In genomic region chr2:8107979-8108378, GRCh38 we compare ENCODE assay signal across 29 cellular contexts.
A peak's percentile ranks its signal among the peaks of the same experiment; 100 is the strongest.
DNase-seq lines count a peak whose midpoint lies in the region; ATAC-seq, FAIRE-seq and TF ChIP-seq lines count a peak whose summit lies in the region.
"Had no signal": no experiment of that assay in that cellular context is flagged by ENCODE, and none has a peak within 500 bp of the region (broad histone marks: within the 10 kb centered on the region; RNA-seq: fewer than 3 reads in every experiment).

No MANE protein-coding gene starts in this region.

- TF ChIP-seq CTCF in natural killer cell (IDR thresholded peaks at IDR 0.05): no peak
- TF ChIP-seq CTCF in HepG2 (CRISPR knock-in tag; IDR thresholded peaks at IDR 0.05): peak; percentile 44

- no peak for FAIRE-seq in HepG2 (lab: Jason Lieb, UNC)
- FAIRE-seq: frontal cortex had no signal

- CTCF ChIA-PET in HepG2 (lab: Yijun Ruan, JAX; ENCODE audit: low intra/inter-chr PET ratio, low total read pairs): no interaction called here

- H3K27me3 ChIP-seq in HepG2 (ENCODE audit: control insufficient read depth in 1 of 2, insufficient read depth in 2 of 2, low read length in 2 of 2): no peaks in the 10 kb centered on the region
- H3K27me3 ChIP-seq: heart right ventricle, SJSA1 had no signal

- H3K4me1 Mint-ChIP-seq in natural killer cell: peaks cover 17 to 19% of the 10 kb centered on the region in 2 donors
- peaks cover 16 to 25% of the 10 kb centered on the region in 2 donors for H3K4me1 Mint-ChIP-seq in natural killer cell treated with Interleukin-12 subunit alpha and Interleukin-12 subunit beta and Interleukin-15 and Interleukin-18, amount 100 ng/mL, for 72 hours (ENCODE audit: low read depth in 2 of 2)
- H3K4me1 Mint-ChIP-seq: CD4-positive, CD25-positive, alpha-beta regulatory T cell; IgD-negative memory B cell had no signal

- DNase-seq in natural killer cell (no peak), RPMI8226 (peak; percentile 37), HepG2 (ENCODE audit: low spot score) (no peak), Right ventricle myocardium inferior (ENCODE audit: missing footprints) (no peak), NCI-H526 treated with DMSO at 0.1 percent for 48 hours (lab: John Stamatoyannopoulos, UW) (no peak)
- no peak for DNase-seq in natural killer cell treated with Interleukin-12 subunit alpha and Interleukin-12 subunit beta and Interleukin-15 and Interleukin-18, amount 100 ng/mL, for 72 hours (ENCODE audit: low spot score)
- DNase-seq: activated CD4-positive, alpha-beta T cell treated with anti-CD3 and anti-CD28 coated beads for 48 hours; activated CD8-positive, alpha-beta memory T cell treated with anti-CD3 and anti-CD28 coated beads for 24 hours; activated T-cell treated with anti-CD3 and anti-CD28 coated beads for 4 hours; amygdala; Calu3; heart right ventricle; naive thymus-derived CD8-positive, alpha-beta T cell; NCI-H1092 treated with DMSO at 0.1 percent for 48 hours; NCI-H187 treated with DMSO at 0.1 percent for 48 hours; NCI-H2227 treated with DMSO at 0.1 percent for 48 hours; NCI-H748 treated with DMSO at 0.1 percent for 48 hours; stimulated activated CD4-positive, alpha-beta T cell treated with anti-CD3 and anti-CD28 coated beads, Interleukin-15, amount 100 ng/mL, for 24 hours; stimulated activated CD4-positive, alpha-beta T cell treated with anti-CD3 and anti-CD28 coated beads, Interleukin-4, amount 100 ng/mL, for 4 hours; trophoblast cell had no signal

- in situ Hi-C loops in HepG2 (cut with HindIII; ENCODE audit: extremely low pct_ligation_motif_present, low pct_unique_long_range_greater_than_20kb): loop anchor here (5.0 kb wide), 1 partner anchor 569 kb away; no protein-coding TSS in a partner anchor

- ATAC-seq in natural killer cell: peak in 2 of 3 donors; percentile 34 to 54
- no peak for ATAC-seq in natural killer cell treated with Interleukin-12 subunit alpha and Interleukin-12 subunit beta and Interleukin-15 and Interleukin-18, amount 100 ng/mL, for 72 hours
- ATAC-seq in HepG2: peak; percentile 40
- no peak for ATAC-seq in GM18511 (IDR thresholded peaks at IDR 0.05; ENCODE audit: unreplicated experiment)
- ATAC-seq in Right ventricle myocardium inferior: no peak
- ATAC-seq in GM18505 (IDR thresholded peaks at IDR 0.05; ENCODE audit: unreplicated experiment): no peak
- ATAC-seq: heart right ventricle; naive thymus-derived CD8-positive, alpha-beta T cell had no signal

- H3K27me3 Mint-ChIP-seq in natural killer cell (ENCODE audit: low read depth in 2 of 2): no peaks in the 10 kb centered on the region
- no peaks in the 10 kb centered on the region for H3K27me3 Mint-ChIP-seq in natural killer cell treated with Interleukin-12 subunit alpha and Interleukin-12 subunit beta and Interleukin-15 and Interleukin-18, amount 100 ng/mL, for 72 hours
- H3K27me3 Mint-ChIP-seq: activated naive CD4-positive, alpha-beta T cell treated with anti-CD3 and anti-CD28 coated beads, Interleukin-2, amount 50 U/mL, for 24 hours had no signal

- no peaks in the 10 kb centered on the region for H3K9me3 Mint-ChIP-seq in natural killer cell
- H3K9me3 Mint-ChIP-seq in natural killer cell treated with Interleukin-12 subunit alpha and Interleukin-12 subunit beta and Interleukin-15 and Interleukin-18, amount 100 ng/mL, for 72 hours: no peaks in the 10 kb centered on the region
- H3K9me3 Mint-ChIP-seq: activated naive CD4-positive, alpha-beta T cell treated with anti-CD3 and anti-CD28 coated beads, Interleukin-2, amount 50 U/mL, for 24 hours; CD4-positive, CD25-positive, alpha-beta regulatory T cell; IgD-negative memory B cell had no signal

- no peak overlapping the region for H2AFZ ChIP-seq in HepG2 (ENCODE audit: low read length)

- intact Hi-C loops in natural killer cell (cut with micrococcal nuclease): no loop called here
- intact Hi-C loops in HepG2 (cut with micrococcal nuclease; ENCODE audit: unreplicated experiment): no loop called here
- intact Hi-C loops in Right ventricle myocardium inferior (cut with DNase I): no loop called here

- H3K4me2 ChIP-seq in HepG2 (ENCODE audit: low read depth, low read length): no peak overlapping the region

- H3K27ac ChIP-seq in HepG2 (ENCODE audit: extremely low read length, insufficient read depth, low read length): no peak overlapping the region
- H3K27ac ChIP-seq: heart right ventricle, SJSA1 had no signal

- no peak for TF ChIP-seq RAD21 in HepG2 (CRISPR knock-in tag; IDR thresholded peaks at IDR 0.05)

- peak overlapping the region; percentile 52 for H3K4me3 Mint-ChIP-seq in natural killer cell
- H3K4me3 Mint-ChIP-seq in natural killer cell treated with Interleukin-12 subunit alpha and Interleukin-12 subunit beta and Interleukin-15 and Interleukin-18, amount 100 ng/mL, for 72 hours: no peak overlapping the region
- H3K4me3 Mint-ChIP-seq: activated naive CD4-positive, alpha-beta T cell treated with anti-CD3 and anti-CD28 coated beads, Interleukin-2, amount 50 U/mL, for 24 hours; CD4-positive, CD25-positive, alpha-beta regulatory T cell; IgD-negative memory B cell; naive thymus-derived CD8-positive, alpha-beta T cell had no signal

- H3K27ac Mint-ChIP-seq in natural killer cell: peak overlapping the region; percentile 34 to 39
- H3K27ac Mint-ChIP-seq in natural killer cell treated with Interleukin-12 subunit alpha and Interleukin-12 subunit beta and Interleukin-15 and Interleukin-18, amount 100 ng/mL, for 72 hours: peak overlapping the region in 1 of 2 donors; percentile 77
- H3K27ac Mint-ChIP-seq: activated naive CD4-positive, alpha-beta T cell treated with anti-CD3 and anti-CD28 coated beads, Interleukin-2, amount 50 U/mL, for 24 hours; activated T-helper 2 cell treated with anti-CD3 and anti-CD28 coated beads, Interferon-gamma antibody, Interleukin-2, Interleukin-4, amounts not matched to agents 10 μg/mL and 5 μg/mL and 100 μg/mL, durations not matched to agents 14 hours and 24 hours and 36 hours; CD4-positive, CD25-positive, alpha-beta regulatory T cell; IgD-negative memory B cell; naive thymus-derived CD8-positive, alpha-beta T cell had no signal

- no TSS peak for BruUV-seq in HepG2 (replicated peaks; lab: Mats Ljungman, UMichigan)

- POLR2A ChIA-PET in HepG2 (lab: Yijun Ruan, JAX): interaction anchor here (0.8 to 1.3 kb wide), 2 partner anchors 11 to 17 kb away, joined by 4 to 5 read pairs; no protein-coding TSS in a partner anchor

- no peaks in the 10 kb centered on the region for H3K79me2 ChIP-seq in HepG2 (ENCODE audit: insufficient read depth, low read length)

- peaks cover 9% of the 10 kb centered on the region; the same call in 1 of the 2 replicates for H3K9me3 ChIP-seq in HepG2 (ENCODE audit: low read length)
- H3K9me3 ChIP-seq: SJSA1 had no signal

- WGBS in HepG2 (ENCODE audit: low lambda C conversion rate): 93% methylated on average over 1 of the region's 1 CpG

- peaks cover 47% of the 10 kb centered on the region for H3K4me1 ChIP-seq in HepG2 (ENCODE audit: insufficient read depth, low read length)
- H3K4me1 ChIP-seq: SJSA1 had no signal

- TF ChIP-seq EP300 in HepG2 (IDR thresholded peaks at IDR 0.05; ENCODE audit: low read depth in 2 of 2, low read length in 2 of 2): no peak
- no peak for TF ChIP-seq EP300 in HepG2 (CRISPR knock-in tag; IDR thresholded peaks at IDR 0.05; ENCODE audit: borderline replicate concordance)

- H3K9ac ChIP-seq in HepG2 (ENCODE audit: insufficient read depth, low read depth, low read length): no peak overlapping the region

- TF ChIP-seq POLR2A in HepG2 (IDR thresholded peaks at IDR 0.05; ENCODE audit: insufficient read depth in 1 of 2, low read depth in 2 of 2, low read length in 2 of 2): no peak
- no peak for TF ChIP-seq POLR2A in GM18505 (IDR thresholded peaks at IDR 0.05; ENCODE audit: borderline replicate concordance, extremely low read depth, insufficient read depth, insufficient read length)

- no peaks in the 10 kb centered on the region for H4K20me1 ChIP-seq in HepG2 (ENCODE audit: insufficient read depth, low read length)

- peaks cover 9% of the 10 kb centered on the region for H3K36me3 Mint-ChIP-seq in natural killer cell
- H3K36me3 Mint-ChIP-seq in natural killer cell treated with Interleukin-12 subunit alpha and Interleukin-12 subunit beta and Interleukin-15 and Interleukin-18, amount 100 ng/mL, for 72 hours: no peaks in the 10 kb centered on the region
- H3K36me3 Mint-ChIP-seq: activated naive CD4-positive, alpha-beta T cell treated with anti-CD3 and anti-CD28 coated beads, Interleukin-2, amount 50 U/mL, for 24 hours; CD4-positive, CD25-positive, alpha-beta regulatory T cell; naive thymus-derived CD8-positive, alpha-beta T cell had no signal

- H3K36me3 ChIP-seq in HepG2 (replicated peaks in 1 of 2; ENCODE audit: control insufficient read depth in 1 of 2, insufficient read depth in 2 of 2, low read length in 2 of 2): no peaks in the 10 kb centered on the region
- H3K36me3 ChIP-seq: heart right ventricle, SJSA1 had no signal

- H3K4me3 ChIP-seq in HepG2 (replicated peaks in 1 of 3; ENCODE audit: insufficient read depth in 1 of 3, low read depth in 2 of 3, low read length in 3 of 3): no peak overlapping the region
- H3K4me3 ChIP-seq: heart right ventricle, lung, SJSA1 had no signal

TF ChIP-seq in HepG2, 621 proteins besides CTCF, POLR2A, EP300 and RAD21:
- TF ChIP-seq RARA (CRISPR knock-in tag; IDR thresholded peaks at IDR 0.05) (no peak), STAG1 (CRISPR knock-in tag; IDR thresholded peaks at IDR 0.05) (peak; percentile 55), CREBL2 (CRISPR knock-in tag; IDR thresholded peaks at IDR 0.05; ENCODE audit: borderline replicate concordance) (no peak)

Comparison
In these comparisons a context has a peak if more than half of its experiments do, and no peak if none do; other contexts are left out.
1. ATAC-seq: peak in natural killer cell (2 of 3) and HepG2 (single experiment); none in natural killer cell treated with Interleukin-12 subunit alpha and Interleukin-12 subunit beta and Interleukin-15 and Interleukin-18, amount 100 ng/mL, for 72 hours (0 of 2), GM18511 (single experiment), Right ventricle myocardium inferior (single experiment) and GM18505 (single experiment).